Comparison of ENCODE assay signal across 8 cellular contexts in the genomic region with DNA sequence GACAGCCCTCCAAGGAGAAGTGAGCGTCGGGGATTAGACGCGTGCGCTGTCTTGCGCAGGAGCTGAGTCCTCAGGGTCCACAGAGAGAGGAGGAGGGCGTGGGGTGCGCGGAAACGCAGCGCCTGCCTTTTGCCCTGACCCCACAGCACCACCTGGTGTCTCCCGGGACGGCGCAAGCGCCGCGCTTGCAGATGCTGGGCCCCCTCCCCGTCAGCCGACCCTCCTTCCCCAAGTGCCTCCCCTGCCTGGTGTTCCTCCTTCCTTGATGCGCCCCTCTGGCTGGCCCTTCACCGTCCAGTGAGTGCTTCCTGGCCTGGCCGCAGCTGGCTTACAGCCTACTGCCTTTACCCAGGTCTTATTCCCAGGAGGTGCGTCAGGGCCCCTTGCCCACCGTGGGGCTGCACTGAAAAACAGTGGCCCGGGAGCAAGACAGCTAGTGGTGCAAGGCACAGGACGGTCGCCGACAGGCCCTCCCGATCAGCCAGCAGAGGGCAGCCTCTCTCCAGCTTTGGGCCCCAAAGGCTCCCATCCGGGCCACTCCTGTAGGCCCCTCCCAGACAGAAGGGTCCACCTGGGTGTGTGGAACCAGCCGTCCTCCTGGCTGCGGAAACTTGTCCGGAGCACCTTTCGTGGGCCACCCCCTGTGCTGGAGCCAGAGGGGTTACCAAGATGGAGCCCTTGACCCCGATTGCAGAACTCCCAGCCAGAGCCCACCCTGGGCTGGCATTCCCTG. TPM values are rescaled to one million over a fixed set of nuclear protein-coding genes. Genes with fewer than 3 reads are reported as not detected.
A peak's percentile ranks its signal among the peaks of the same experiment; 100 is the strongest.
DNase-seq lines count a peak whose midpoint lies in the region; ATAC-seq and TF ChIP-seq lines count a peak whose summit lies in the region.

No MANE protein-coding gene starts in this region.

- 7% methylated on average over 35 of the region's 35 CpGs for WGBS in right cardiac atrium

- TF ChIP-seq CTCF in GM12875 (IDR thresholded peaks at IDR 0.05; ENCODE audit: borderline replicate concordance, insufficient read depth, low read depth, low read length) (peak; percentile 96), vagina (IDR thresholded peaks at IDR 0.05) (peak; percentile 89 to 95 (median 95))

- DNase-seq in NCI-H1105 (lab: John Stamatoyannopoulos, UW) = peak; percentile 80
- DNase-seq in T-helper 17 cell = peak; percentile 62 to 77 (median 67)
- peak in 55 of 56 donors; percentile 38 to 90 (median 74) for DNase-seq in amygdala (lab: John Stamatoyannopoulos, UW)
- DNase-seq in right cardiac atrium = peak; percentile 90 to 95 (median 95)
- no peak for DNase-seq in vagina (ENCODE audit: extremely low spot score in 2 of 2)

- intact Hi-C loops in right cardiac atrium (cut with DNase I) = loop anchor here (1.0 to 5.0 kb wide), 5 partner anchors 30 to 40 kb away; no protein-coding TSS in a partner anchor
- intact Hi-C loops in vagina (cut with DNase I) = loop anchor here (2.0 to 5.0 kb wide), 2 partner anchors 31 to 35 kb away; no protein-coding TSS in a partner anchor

- TF ChIP-seq POLR2A in vagina (IDR thresholded peaks at IDR 0.05) = no peak

- H3K4me3 Mint-ChIP-seq in T-helper 17 cell = peak overlapping the region; percentile 91

- ATAC-seq in HG02678 (IDR thresholded peaks at IDR 0.05; ENCODE audit: unreplicated experiment) = peak; percentile 73
- peak; percentile 85 for ATAC-seq in T-helper 17 cell
- peak; percentile 87 to 92 for ATAC-seq in right cardiac atrium

- H3K36me3 ChIP-seq in rectal smooth muscle tissue (ENCODE audit: control insufficient read depth, insufficient read depth, low read length) = peaks cover 29% of the 10 kb centered on the region
- H3K36me3 ChIP-seq in vagina = peaks cover 0 to 24% of the 10 kb centered on the region in 2 donors

- peaks cover 5% of the 10 kb centered on the region for H3K27me3 Mint-ChIP-seq in T-helper 17 cell

- H3K9me3 ChIP-seq in T-helper 17 cell (ENCODE audit: control insufficient read depth, low read length, poor library complexity, severe bottlenecking) (no peaks in the 10 kb centered on the region), right cardiac atrium (ENCODE audit: control insufficient read depth, low read length) (no peaks in the 10 kb centered on the region), vagina (no peaks in the 10 kb centered on the region)

- peak overlapping the region; percentile 16 for H3K27ac Mint-ChIP-seq in T-helper 17 cell

- H3K36me3 Mint-ChIP-seq in T-helper 17 cell (ENCODE audit: low read depth) = peaks cover 2% of the 10 kb centered on the region

- H3K4me1 Mint-ChIP-seq in T-helper 17 cell = peaks cover 14% of the 10 kb centered on the region

- H3K4me1 ChIP-seq in right cardiac atrium (ENCODE audit: control insufficient read depth, insufficient read depth, low read length) = peaks cover 6% of the 10 kb centered on the region
- peaks cover 12% of the 10 kb centered on the region for H3K4me1 ChIP-seq in rectal smooth muscle tissue (ENCODE audit: control insufficient read depth, insufficient read depth, low read length)
- H3K4me1 ChIP-seq in vagina = peaks cover 32% of the 10 kb centered on the region

- H3K4me3 ChIP-seq in GM12875 (ENCODE audit: low read depth, low read length) = no peak overlapping the region
- peak overlapping the region; percentile 1 for H3K4me3 ChIP-seq in right cardiac atrium (ENCODE audit: low read length)
- H3K4me3 ChIP-seq in rectal smooth muscle tissue (ENCODE audit: low read length) = peak overlapping the region; percentile 58
- peak overlapping the region; percentile 41 for H3K4me3 ChIP-seq in vagina

- no peaks in the 10 kb centered on the region for H3K27me3 ChIP-seq in right cardiac atrium (ENCODE audit: control insufficient read depth, insufficient read depth)
- H3K27me3 ChIP-seq in rectal smooth muscle tissue (ENCODE audit: control insufficient read depth, insufficient read depth, low read length) = no peaks in the 10 kb centered on the region
- no peaks in the 10 kb centered on the region for H3K27me3 ChIP-seq in vagina

- H3K27ac ChIP-seq in right cardiac atrium (ENCODE audit: low read length) (peak overlapping the region; percentile 12), rectal smooth muscle tissue (ENCODE audit: low read depth, low read length) (peak overlapping the region; percentile 76), vagina (peak overlapping the region; percentile 83)

- H3K9ac ChIP-seq in rectal smooth muscle tissue (ENCODE audit: low read length) = peak overlapping the region; percentile 25

RNA-seq across cellular contexts. Expression of a gene that starts 12.9 kb away (rescaled TPM):
- total RNA-seq in T-helper 17 cell (1 to 10 TPM; 1.6 to 2.7 TPM), right cardiac atrium (10 to 100 TPM; 21.8 to 47.4 (median 29.9) TPM), vagina (80.5 TPM)
- 18.1 TPM for polyA plus RNA-seq in right cardiac atrium

RNA-seq across cellular contexts. Expression of a gene that starts 25.0 kb away (rescaled TPM):
- total RNA-seq in T-helper 17 cell (10 to 100 TPM; 37.2 to 51.7 TPM), right cardiac atrium (100 to 1,000 TPM in 3 of 4 donors, 10 to 100 TPM in 1; 97.2 to 343 (median 132) TPM), vagina (729 TPM)
- polyA plus RNA-seq in right cardiac atrium = 121 TPM

RNA-seq across cellular contexts. Expression of a gene that starts 57.0 kb away (rescaled TPM):
- total RNA-seq in T-helper 17 cell (1 to 10 TPM; 3.8 to 3.9 TPM), right cardiac atrium (10 to 100 TPM; 13.3 to 29.1 (median 20.6) TPM), vagina (45.9 TPM)
- 8.0 TPM for polyA plus RNA-seq in right cardiac atrium

Comparison
In these comparisons a context has a peak if more than half of its experiments do, and no peak if none do; other contexts are left out.
1. DNase-seq: peak in NCI-H1105 (single experiment), T-helper 17 cell (3 of 3), amygdala (55 of 56) and right cardiac atrium (3 of 3); none in vagina (0 of 2).
2. H3K27ac ChIP-seq: peak in every context shown above with its lines; median percentile 83 in vagina; 76 in rectal smooth muscle tissue; 12 in right cardiac atrium.
3. RNA of a gene that starts 12.9 kb away (total RNA-seq): 80.5 TPM in vagina (single experiment) and 21.8 to 47.4 TPM in right cardiac atrium; 1.6 to 2.7 TPM in T-helper 17 cell; every median in the first group is over 4 times any median in the second.
4. Peak in every context shown above with its lines, with median percentiles within 50 percentile points of each other: ATAC-seq.